Comparison of ENCODE assay signal across 9 cellular contexts in the genomic region with DNA sequence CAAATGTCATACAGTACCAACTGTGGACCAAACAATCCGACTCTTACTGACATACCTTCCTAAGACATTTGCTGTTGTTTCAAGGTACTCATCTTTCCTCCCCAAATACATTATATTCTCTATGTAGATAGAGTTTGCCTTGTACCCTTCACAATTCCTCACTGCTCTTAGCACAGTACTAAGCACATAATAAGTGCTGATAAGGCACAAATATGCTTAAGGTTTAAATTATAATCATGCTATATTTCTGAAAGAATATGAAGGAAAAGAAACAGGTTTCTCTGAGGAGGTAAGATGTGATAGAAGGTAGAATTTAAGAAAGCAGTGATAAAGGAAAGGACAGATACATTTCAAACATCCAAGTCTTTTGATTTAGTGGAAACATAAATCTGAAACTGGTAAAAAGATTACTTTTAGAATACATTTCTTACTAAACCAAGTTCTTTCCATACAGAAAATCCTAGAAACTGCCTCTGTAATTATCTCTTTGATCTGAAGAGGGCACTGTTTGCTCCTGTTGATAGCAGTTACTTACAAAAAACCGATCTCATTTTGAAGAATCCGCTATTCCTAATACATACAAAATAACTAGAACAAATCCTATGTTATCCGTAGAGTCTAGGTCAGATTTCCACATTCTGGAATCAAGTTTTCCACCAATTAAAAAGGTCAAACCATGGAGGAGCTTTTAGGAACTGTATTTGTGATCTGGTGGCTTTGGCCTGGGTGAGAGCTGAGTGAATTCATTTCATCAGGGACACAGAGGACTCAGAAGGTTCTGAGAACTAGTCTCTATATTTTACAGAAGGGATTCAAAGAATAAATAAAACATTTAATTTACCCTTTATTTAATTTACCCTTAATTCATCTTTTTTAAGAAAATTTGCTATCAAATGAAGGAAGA.
DNase-seq lines count a peak whose midpoint lies in the region; FAIRE-seq and TF ChIP-seq lines count a peak whose summit lies in the region.
"Had no signal": no experiment of that assay in that cellular context is flagged by ENCODE, and none has a peak within 500 bp of the region (broad histone marks: within the 10 kb centered on the region; RNA-seq: fewer than 3 reads in every experiment).

No MANE protein-coding gene starts in this region.

- H2AFZ ChIP-seq in hepatocyte = no peak overlapping the region

- H3K36me3 ChIP-seq in hepatocyte (replicated peaks; ENCODE audit: insufficient read depth, low read depth) = no peaks in the 10 kb centered on the region
- H3K36me3 ChIP-seq in effector memory CD4-positive, alpha-beta T cell (ENCODE audit: control insufficient read depth, insufficient read depth, low read length) = no peaks in the 10 kb centered on the region

- DNase-seq in GM12892 (ENCODE audit: insufficient read length) (no peak), SK-MEL-5 (ENCODE audit: low read depth, low spot score) (peak; percentile 47), hepatocyte (ENCODE audit: low spot score) (peak; percentile 50), activated gamma-delta T cell treated with Interleukin-2 at 50 U/mL for 16 hours (no peak), NCI-H1105 treated with DMSO at 0.1 percent for 48 hours (lab: John Stamatoyannopoulos, UW) (no peak)
- no peak for DNase-seq in effector memory CD4-positive, alpha-beta T cell
- no peak for DNase-seq in activated effector memory CD4-positive, alpha-beta T cell treated with anti-CD3 and anti-CD28 coated beads, Interleukin-2, amount 50 U/mL, for 16 hours
- DNase-seq: NCI-H345 had no signal

- H3K4me3 ChIP-seq in hepatocyte = no peak overlapping the region
- no peak overlapping the region for H3K4me3 ChIP-seq in effector memory CD4-positive, alpha-beta T cell (ENCODE audit: insufficient read depth, low read depth, low read length, poor library complexity, severe bottlenecking)

- H3K27ac ChIP-seq in hepatocyte = no peak overlapping the region
- no peak overlapping the region for H3K27ac ChIP-seq in effector memory CD4-positive, alpha-beta T cell (ENCODE audit: insufficient read depth, low read length, poor library complexity, severe bottlenecking)

- no peaks in the 10 kb centered on the region for H3K4me1 ChIP-seq in hepatocyte (ENCODE audit: insufficient read depth)
- H3K4me1 ChIP-seq in effector memory CD4-positive, alpha-beta T cell (ENCODE audit: control insufficient read depth, insufficient read depth, low read length, poor library complexity, severe bottlenecking) = no peaks in the 10 kb centered on the region

- in situ Hi-C loops in SK-MEL-5 (cut with HindIII; ENCODE audit: low pct_unique_long_range_greater_than_20kb, low sequenced_read_pairs) = no loop called here

- H3K9me2 ChIP-seq in hepatocyte (replicated peaks; ENCODE audit: insufficient read depth) = no peaks in the 10 kb centered on the region

- no peak overlapping the region for H3K4me2 ChIP-seq in hepatocyte

- TF ChIP-seq POLR2A in GM12892 (IDR thresholded peaks at IDR 0.05; ENCODE audit: low read depth, low read length) = no peak

- no peaks in the 10 kb centered on the region for H3K79me2 ChIP-seq in hepatocyte

- no peaks in the 10 kb centered on the region for H3K27me3 ChIP-seq in hepatocyte
- H3K27me3 ChIP-seq in effector memory CD4-positive, alpha-beta T cell (replicated peaks; ENCODE audit: control insufficient read depth, insufficient read depth, low read length, poor library complexity, severe bottlenecking) = no peaks in the 10 kb centered on the region

- TF ChIP-seq CTCF in hepatocyte (IDR thresholded peaks at IDR 0.05; ENCODE audit: poor library complexity) = peak; percentile 63

- peak; percentile 80 for FAIRE-seq in A204.1 (lab: Jason Lieb, UNC)
- peak; percentile 74 for FAIRE-seq in GM12892 (lab: Jason Lieb, UNC)

- H3K9me3 ChIP-seq in hepatocyte (ENCODE audit: low read depth) = no peaks in the 10 kb centered on the region
- no peaks in the 10 kb centered on the region for H3K9me3 ChIP-seq in effector memory CD4-positive, alpha-beta T cell (ENCODE audit: control insufficient read depth, low read length)

- H4K20me1 ChIP-seq in hepatocyte (ENCODE audit: insufficient read depth, poor library complexity, severe bottlenecking) = no peaks in the 10 kb centered on the region

- WGBS in hepatocyte (ENCODE audit: low lambda C conversion rate, missing lambda C conversion rate) = 52% methylated on average over 4 of the region's 4 CpGs

Comparison
In these comparisons a context has a peak if more than half of its experiments do, and no peak if none do; other contexts are left out.
1. DNase-seq: peak in SK-MEL-5 (single experiment) and hepatocyte (single experiment); none in GM12892 (single experiment), activated gamma-delta T cell treated with Interleukin-2 at 50 U/mL for 16 hours (single experiment), effector memory CD4-positive, alpha-beta T cell (0 of 3), activated effector memory CD4-positive, alpha-beta T cell treated with anti-CD3 and anti-CD28 coated beads, Interleukin-2, amount 50 U/mL, for 16 hours (single experiment) and NCI-H1105 treated with DMSO at 0.1 percent for 48 hours (single experiment).